In genomic region chr19:40778865-40779284, GRCh38 we compare ENCODE assay signal across 8 cellular contexts. TPM values are rescaled to one million over a fixed set of nuclear protein-coding genes. Genes with fewer than 3 reads are reported as not detected.
A peak's percentile ranks its signal among the peaks of the same experiment; 100 is the strongest.
DNase-seq lines count a peak whose midpoint lies in the region; ATAC-seq, FAIRE-seq and TF ChIP-seq lines count a peak whose summit lies in the region.

No MANE protein-coding gene starts in this region.

- CTCF ChIA-PET in A549 (lab: Yijun Ruan, JAX) (interaction anchor here (0.8 to 6.5 kb wide), 18 partner anchors 9 to 530 kb away, joined by 3 to 65 read pairs (median 6); partner anchors contain the start of genes ACTMAP, EGLN2 and SNRPA), MCF 10A (lab: Yijun Ruan, JAX) (interaction anchor here (0.6 to 2.1 kb wide), 6 partner anchors 14 to 587 kb away, joined by 3 to 5 read pairs (median 4); partner anchors contain the start of genes EGLN2 and MAP3K10)

- peak overlapping the region; percentile 86 for H3K27ac Mint-ChIP-seq in MCF 10A (ENCODE audit: low read depth, unreplicated experiment)

- BruUV-seq in MCF 10A (replicated peaks; lab: Mats Ljungman, UMichigan): no TSS peak

- H3K4me1 ChIP-seq in A549 (peaks cover 14% of the 10 kb centered on the region), mononuclear cell (ENCODE audit: insufficient read depth, low read length) (peaks cover 30% of the 10 kb centered on the region)

- intact Hi-C loops in MCF 10A (cut with micrococcal nuclease): no loop called here

- no peaks in the 10 kb centered on the region for H3K9me3 ChIP-seq in A549
- H3K9me3 ChIP-seq in mononuclear cell (ENCODE audit: low read depth, low read length): no peaks in the 10 kb centered on the region

- peaks cover 7% of the 10 kb centered on the region for H3K36me3 Mint-ChIP-seq in MCF 10A (ENCODE audit: insufficient read depth, unreplicated experiment)

- H3K4me1 Mint-ChIP-seq in MCF 10A (ENCODE audit: insufficient read depth, unreplicated experiment): peaks cover 25% of the 10 kb centered on the region

- H3K9me3 Mint-ChIP-seq in MCF 10A (ENCODE audit: unreplicated experiment): no peaks in the 10 kb centered on the region

- H3K4me3 ChIP-seq in A549: peak overlapping the region; percentile 52
- peak overlapping the region; percentile 77 for H3K4me3 ChIP-seq in Jurkat, Clone E6-1 (ENCODE audit: low read length)
- H3K4me3 ChIP-seq in mononuclear cell (ENCODE audit: low read length): peak overlapping the region; percentile 64

- H3K27me3 ChIP-seq in mononuclear cell (ENCODE audit: insufficient read depth, low read length): no peaks in the 10 kb centered on the region

- TF ChIP-seq POLR2A in A549 (IDR thresholded peaks at IDR 0.05; ENCODE audit: low read length): no peak

- no peak for TF ChIP-seq EP300 in A549 (IDR thresholded peaks at IDR 0.05)

- TF ChIP-seq RAD21 in A549 (conservative IDR thresholded peaks at IDR 0.05 in 1 of 2, IDR thresholded peaks at IDR 0.05 in 1 of 2): no peak

- no peaks in the 10 kb centered on the region for H3K27me3 Mint-ChIP-seq in MCF 10A (ENCODE audit: insufficient read depth, unreplicated experiment)

- peak overlapping the region; percentile 84 to 87 for H3K27ac ChIP-seq in A549

- H3K4me2 ChIP-seq in A549: peak overlapping the region; percentile 80

- ATAC-seq in A549 (no peak; a peak in 1 of 6 replicates), HG03025 (IDR thresholded peaks at IDR 0.05; ENCODE audit: low FRiP score, unreplicated experiment) (no peak)
- no peak for ATAC-seq in activated CD4-positive, CD25-positive, alpha-beta regulatory T cell treated with anti-CD3 and anti-CD28 coated beads, Interleukin-2, amount 50 U/mL, for 24 hours

- WGBS in A549 (ENCODE audit: missing lambda C conversion rate): 21% methylated on average over 5 of the region's 5 CpGs

- TF ChIP-seq CTCF in A549 (IDR thresholded peaks at IDR 0.05) (no peak), MCF 10A (IDR thresholded peaks at IDR 0.05; ENCODE audit: unreplicated experiment) (no peak)

- peak overlapping the region; percentile 83 for H3K4me3 Mint-ChIP-seq in MCF 10A (ENCODE audit: unreplicated experiment)

- no peak for FAIRE-seq in A549 (lab: Jason Lieb, UNC)

- DNase-seq in A549 (ENCODE audit: low read depth in 1 of 2, low spot score in 1 of 2): peak in 1 of 2 experiments; percentile 69
- no peak for DNase-seq in Jurkat, Clone E6-1 (ENCODE audit: low read depth, low spot score)
- no peak for DNase-seq in MCF 10A (ENCODE audit: unreplicated experiment)
- DNase-seq in activated CD4-positive, alpha-beta T cell treated with anti-CD3 and anti-CD28 coated beads, Interleukin-2, amount 50 U/mL, for 1 hour: no peak
- DNase-seq in NCI-H2227 treated with DMSO at 0.1 percent for 48 hours (lab: John Stamatoyannopoulos, UW): no peak

- POLR2A ChIA-PET in A549 (lab: Yijun Ruan, JAX) (interaction anchor here (0.6 to 3.1 kb wide), 26 partner anchors 8 to 485 kb away, joined by 3 to 94 read pairs (median 11); partner anchors contain the start of genes ACTMAP, COQ8B, EGLN2 and HNRNPUL1), MCF 10A (lab: Yijun Ruan, JAX) (interaction anchor here (0.6 to 4.4 kb wide), 18 partner anchors 8 to 485 kb away, joined by 3 to 55 read pairs (median 6); partner anchors contain the start of genes ACTMAP, C19orf47, COQ8B and EGLN2)

TF ChIP-seq in A549, 52 proteins besides CTCF, POLR2A, EP300 and RAD21 (continues in another document):
- no peak for TF ChIP-seq FOSL2 (IDR thresholded peaks at IDR 0.05)
- 0 out of 2 replicates have a peak, but pooled peaks have one; percentile 8 for TF ChIP-seq FOSL2 (CRISPR knock-in tag; IDR thresholded peaks at IDR 0.05)
- no peak for TF ChIP-seq KDM5A (IDR thresholded peaks at IDR 0.05)
- TF ChIP-seq USF2 (IDR thresholded peaks at IDR 0.05): no peak
- TF ChIP-seq MYC (IDR thresholded peaks at IDR 0.05; ENCODE audit: borderline replicate concordance, low read length): no peak
- no peak for TF ChIP-seq SMC3 (IDR thresholded peaks at IDR 0.05)
- no peak for TF ChIP-seq ZNF302 (CRISPR knock-in tag; IDR thresholded peaks at IDR 0.05)
- TF ChIP-seq FOXS1 (CRISPR knock-in tag; IDR thresholded peaks at IDR 0.05): no peak
- no peak for TF ChIP-seq BCL3 (IDR thresholded peaks at IDR 0.05)
- no peak for TF ChIP-seq CBX8 (IDR thresholded peaks at IDR 0.05)
- TF ChIP-seq JUNB (IDR thresholded peaks at IDR 0.05): no peak
- no peak for TF ChIP-seq NPAS2 (CRISPR knock-in tag; IDR thresholded peaks at IDR 0.05; ENCODE audit: borderline replicate concordance)
- no peak for TF ChIP-seq MAX (IDR thresholded peaks at IDR 0.05)
- TF ChIP-seq ELK1 (IDR thresholded peaks at IDR 0.05; ENCODE audit: low read depth, low read length): no peak

RNA-seq across cellular contexts. Expression of gene RAB4B, which starts 0.8 kb away (rescaled TPM):
- polyA plus RNA-seq in A549 (2011; rRNA removed) (20.7 and 25.0 TPM in 2 replicates), A549 (2017; fragmentation: RNase III; extraction: RNeasy Plus Mini Kit Qiagen cat#74134 plus additional on column Dnase treatment) (17.1 to 23.3 TPM (median 22.9 TPM) in 3 replicates)
- 30.0 and 35.6 TPM in 2 replicates for polyA plus RNA-seq in A549 (2012; cell fraction: cytosol; rRNA removed)
- 39.3 and 46.0 TPM in 2 replicates for polyA plus RNA-seq in A549 (2012; cell fraction: nucleus; rRNA removed)
- 6.9 and 13.6 TPM in 2 replicates for polyA minus RNA-seq in A549 (2011; rRNA and poly(A)+ RNA removed)
- 55.7 TPM for polyA plus RNA-seq in Jurkat, Clone E6-1 (2012; ENCODE audit: insufficient read depth, insufficient read length)
- total RNA-seq in MCF 10A (2022) (10.1 and 13.2 TPM in 2 replicates), mononuclear cell (9.6 TPM)

RNA-seq across cellular contexts. Expression of gene MIA, which starts 3.6 kb away (rescaled TPM):
- polyA plus RNA-seq in A549 (2011; rRNA removed) (not detected in 2 replicates), A549 (2017; fragmentation: RNase III; extraction: RNeasy Plus Mini Kit Qiagen cat#74134 plus additional on column Dnase treatment) (not detected in 3 replicates)
- polyA plus RNA-seq in A549 (2012; cell fraction: cytosol; rRNA removed): not detected in 2 replicates
- 0.48 and 2.0 TPM in 2 replicates for polyA plus RNA-seq in A549 (2012; cell fraction: nucleus; rRNA removed)
- polyA minus RNA-seq in A549 (2011; rRNA and poly(A)+ RNA removed): 1.8 TPM in 1 of 2 replicates, not detected in the other
- not detected for polyA plus RNA-seq in Jurkat, Clone E6-1 (2012; ENCODE audit: insufficient read depth, insufficient read length)
- total RNA-seq in MCF 10A (2022) (0.70 TPM in 1 of 2 replicates, not detected in the other), mononuclear cell (not detected)

RNA-seq across cellular contexts. Expression of gene EGLN2, which starts 20.1 kb away (rescaled TPM):
- 34.7 and 45.5 TPM in 2 replicates for polyA plus RNA-seq in A549 (2011; rRNA removed)
- 107 and 141 TPM in 2 replicates for polyA plus RNA-seq in A549 (2012; cell fraction: cytosol; rRNA removed)
- 199 and 212 TPM in 2 replicates for polyA plus RNA-seq in A549 (2012; cell fraction: nucleus; rRNA removed)
- polyA plus RNA-seq in A549 (2017; fragmentation: RNase III; extraction: RNeasy Plus Mini Kit Qiagen cat#74134 plus additional on column Dnase treatment): 79.2 to 81.4 TPM (median 80.3 TPM) in 3 replicates
- 72.7 and 78.7 TPM in 2 replicates for polyA minus RNA-seq in A549 (2011; rRNA and poly(A)+ RNA removed)
- 118 TPM for polyA plus RNA-seq in Jurkat, Clone E6-1 (2012; ENCODE audit: insufficient read depth, insufficient read length)
- total RNA-seq in MCF 10A (2022): 55.6 and 62.7 TPM in 2 replicates
- 52.7 TPM for total RNA-seq in mononuclear cell

RNA-seq across cellular contexts. Expression of gene SNRPA, which starts 27.9 kb away (rescaled TPM):
- polyA plus RNA-seq in A549 (2011; rRNA removed) (235 and 236 TPM in 2 replicates), A549 (2017; fragmentation: RNase III; extraction: RNeasy Plus Mini Kit Qiagen cat#74134 plus additional on column Dnase treatment) (141 to 155 TPM (median 143 TPM) in 3 replicates)
- 265 and 288 TPM in 2 replicates for polyA plus RNA-seq in A549 (2012; cell fraction: cytosol; rRNA removed)
- polyA plus RNA-seq in A549 (2012; cell fraction: nucleus; rRNA removed): 267 and 341 TPM in 2 replicates
- polyA minus RNA-seq in A549 (2011; rRNA and poly(A)+ RNA removed): 390 and 504 TPM in 2 replicates
- 297 TPM for polyA plus RNA-seq in Jurkat, Clone E6-1 (2012; ENCODE audit: insufficient read depth, insufficient read length)
- total RNA-seq in MCF 10A (2022) (108 and 160 TPM in 2 replicates), mononuclear cell (26.2 TPM)

RNA-seq across cellular contexts. Expression of gene ACTMAP, which starts 28.6 kb away (rescaled TPM):
- polyA plus RNA-seq in A549 (2011; rRNA removed): 7.8 and 11.7 TPM in 2 replicates
- polyA plus RNA-seq in A549 (2012; cell fraction: cytosol; rRNA removed): 13.0 and 16.7 TPM in 2 replicates
- 40.2 and 46.1 TPM in 2 replicates for polyA plus RNA-seq in A549 (2012; cell fraction: nucleus; rRNA removed)
- polyA plus RNA-seq in A549 (2017; fragmentation: RNase III; extraction: RNeasy Plus Mini Kit Qiagen cat#74134 plus additional on column Dnase treatment): 14.1 to 18.5 TPM (median 14.8 TPM) in 3 replicates
- 13.9 and 15.5 TPM in 2 replicates for polyA minus RNA-seq in A549 (2011; rRNA and poly(A)+ RNA removed)
- polyA plus RNA-seq in Jurkat, Clone E6-1 (2012; ENCODE audit: insufficient read depth, insufficient read length): 25.9 TPM
- 19.3 and 21.2 TPM in 2 replicates for total RNA-seq in MCF 10A (2022)
- 0.52 TPM for total RNA-seq in mononuclear cell
